Comparison of ENCODE assay signal across 22 cellular contexts in the genomic region with DNA sequence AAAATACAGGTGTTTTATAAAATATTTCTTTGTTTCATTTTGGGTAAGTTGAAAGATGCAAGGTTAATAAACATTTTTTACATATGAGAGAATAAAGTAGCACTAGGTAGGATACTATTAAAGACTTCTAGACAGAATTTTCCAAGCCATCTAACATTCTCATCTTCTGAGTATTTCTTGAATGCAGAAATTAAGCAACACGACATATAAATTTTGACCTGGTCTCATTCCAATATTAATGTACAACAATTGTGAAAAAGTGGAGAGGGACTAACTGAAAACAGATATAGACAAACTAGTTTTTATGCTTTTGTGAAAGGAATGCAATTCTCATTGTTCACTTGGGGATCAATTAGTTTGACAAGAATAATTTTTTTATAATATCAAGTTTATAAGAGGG.
"Had no signal": no experiment of that assay in that cellular context is flagged by ENCODE, and none has a peak within 500 bp of the region (broad histone marks: within the 10 kb centered on the region; RNA-seq: fewer than 3 reads in every experiment).

No MANE protein-coding gene starts in this region.

- H3K27me3 Mint-ChIP-seq: effector memory CD8-positive, alpha-beta T cell had no signal

- H3K4me1 Mint-ChIP-seq: endodermal cell, mesothelial cell of epicardium had no signal

- H3K36me3 ChIP-seq: colonic mucosa, esophagus squamous epithelium, gastrocnemius medialis, heart right ventricle, left lung, lower lobe of right lung had no signal

- H3K9me3 ChIP-seq: colonic mucosa, esophagus squamous epithelium, gastrocnemius medialis, heart right ventricle, left lung, lower lobe of right lung, mucosa of descending colon had no signal

- H3K36me3 Mint-ChIP-seq: mesothelial cell of epicardium had no signal

- H3K27ac ChIP-seq: colonic mucosa, epithelial cell of prostate, gastrocnemius medialis, left lung, lower lobe of right lung had no signal

- ATAC-seq: effector memory CD8-positive, alpha-beta T cell; esophagus mucosa; gastrocnemius medialis; left lung; left ventricle myocardium superior; lower lobe of right lung; mucosa of descending colon had no signal

- H3K27ac Mint-ChIP-seq: dendritic cell treated with granulocyte-macrophage colony-stimulating factor and Interleukin-4, amounts not matched to agents 40 ng/mL and 50 ng/mL, for 4 days; effector memory CD8-positive, alpha-beta T cell; endodermal cell; mesothelial cell of epicardium; naive B cell had no signal

- H3K4me3 Mint-ChIP-seq: dendritic cell treated with granulocyte-macrophage colony-stimulating factor and Interleukin-4, amounts not matched to agents 40 ng/mL and 50 ng/mL, for 4 days; effector memory CD8-positive, alpha-beta T cell; endodermal cell; mesothelial cell of epicardium; naive B cell had no signal

- H3K4me1 ChIP-seq: colonic mucosa, left lung, lower lobe of right lung had no signal

- H3K9me3 Mint-ChIP-seq: dendritic cell treated with granulocyte-macrophage colony-stimulating factor and Interleukin-4, amounts not matched to agents 40 ng/mL and 50 ng/mL, for 4 days; effector memory CD8-positive, alpha-beta T cell; endodermal cell; mesothelial cell of epicardium; naive B cell had no signal

- DNase-seq: colonic mucosa; cortex of kidney; effector CD8-positive, alpha-beta T cell; effector memory CD8-positive, alpha-beta T cell; endodermal cell; erythroblast; esophagus squamous epithelium; foreskin melanocyte; gastrocnemius medialis; glutamatergic neuron; heart right ventricle; hippocampal formation; left cardiac atrium; left lung; left ventricle myocardium superior; lower lobe of right lung; mucosa of descending colon; naive B cell had no signal

- H3K27me3 ChIP-seq: colonic mucosa, esophagus squamous epithelium, gastrocnemius medialis, heart right ventricle, left lung had no signal

- H3K4me3 ChIP-seq: colonic mucosa, esophagus squamous epithelium, gastrocnemius medialis, heart right ventricle, left lung, lower lobe of right lung, mucosa of descending colon had no signal
